In the genomic region with DNA sequence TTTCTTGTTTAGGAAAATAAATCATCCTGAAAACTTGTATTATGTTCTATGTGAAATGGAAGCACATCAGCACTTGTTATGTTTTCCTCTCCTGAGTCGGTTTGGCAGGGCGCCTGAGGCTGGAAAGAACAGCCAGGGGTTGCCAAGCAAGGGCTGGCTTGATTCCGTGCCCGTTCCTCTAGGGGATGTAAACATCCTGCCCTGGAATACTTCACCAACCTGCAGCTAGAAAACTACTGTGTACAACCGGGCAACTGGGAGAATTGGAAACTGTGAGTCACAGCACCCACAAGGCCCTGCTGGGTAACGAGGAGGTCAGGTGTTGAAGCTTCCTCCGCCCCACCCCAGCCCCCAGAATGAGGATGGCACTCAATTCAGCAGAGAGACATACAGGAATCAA, we compare ENCODE assay signal across 10 cellular contexts.
DNase-seq lines count a peak whose midpoint lies in the region; ATAC-seq, FAIRE-seq and TF ChIP-seq lines count a peak whose summit lies in the region.
"Had no signal": no experiment of that assay in that cellular context is flagged by ENCODE, and none has a peak within 500 bp of the region (broad histone marks: within the 10 kb centered on the region; RNA-seq: fewer than 3 reads in every experiment).

No MANE protein-coding gene starts in this region.

- H3K36me3 ChIP-seq in breast epithelium = no peaks in the 10 kb centered on the region
- H3K36me3 ChIP-seq in left lung = no peaks in the 10 kb centered on the region

- no peaks in the 10 kb centered on the region for H3K27me3 Mint-ChIP-seq in activated naive CD4-positive, alpha-beta T cell treated with anti-CD3 and anti-CD28 coated beads, Interleukin-2, amount 10 ng/mL, durations not matched to agents 7 days and 5 days
- H3K27me3 Mint-ChIP-seq: B cell had no signal

- no peak for TF ChIP-seq POLR2A in breast epithelium (IDR thresholded peaks at IDR 0.05)

- intact Hi-C loops in breast epithelium (cut with DNase I; ENCODE audit: low total_unique reads) = no loop called here
- intact Hi-C loops in left lung (cut with DNase I) = no loop called here

- H3K4me1 Mint-ChIP-seq in activated naive CD4-positive, alpha-beta T cell treated with anti-CD3 and anti-CD28 coated beads, Interleukin-2, amount 10 ng/mL, durations not matched to agents 7 days and 5 days = peaks cover 12% of the 10 kb centered on the region
- H3K4me1 Mint-ChIP-seq: B cell, memory B cell had no signal

- TF ChIP-seq CTCF in breast epithelium (IDR thresholded peaks at IDR 0.05) = no peak
- TF ChIP-seq CTCF in left lung (IDR thresholded peaks at IDR 0.05) = no peak
- no peak for TF ChIP-seq CTCF in GM10248 (IDR thresholded peaks at IDR 0.05; ENCODE audit: control extremely low read depth, extremely low read depth, low read depth, missing control alignments)

- peak overlapping the region in 1 of 3 donors; percentile 9 for H3K4me3 ChIP-seq in breast epithelium
- no peak overlapping the region for H3K4me3 ChIP-seq in left lung

- peak overlapping the region; percentile 4 for H3K27ac Mint-ChIP-seq in activated naive CD4-positive, alpha-beta T cell treated with anti-CD3 and anti-CD28 coated beads, Interleukin-2, amount 10 ng/mL, durations not matched to agents 7 days and 5 days
- H3K27ac Mint-ChIP-seq: B cell, memory B cell had no signal

- DNase-seq in activated naive CD4-positive, alpha-beta T cell treated with anti-CD3 and anti-CD28 coated beads, Interleukin-2, amount 10 ng/mL, durations not matched to agents 7 days and 5 days = no peak
- no peak for DNase-seq in activated naive CD4-positive, alpha-beta T cell treated with Interleukin-2 at 50 U/mL for 16 hours
- DNase-seq in breast epithelium (ENCODE audit: low spot score in 2 of 2) = peak; percentile 95 to 98
- DNase-seq in left lung = peak; percentile 85 to 88
- peak; percentile 70 for DNase-seq in urothelium cell line (ENCODE audit: low spot score)
- no peak for DNase-seq in GM10248 (ENCODE audit: extremely low spot score)
- DNase-seq in GM19238 (ENCODE audit: insufficient read length, low spot score) = no peak

- POLR2A ChIA-PET in GM10248 (lab: Yijun Ruan, JAX) = no interaction called here

- H3K27me3 ChIP-seq in breast epithelium (no peaks in the 10 kb centered on the region), left lung (no peaks in the 10 kb centered on the region)

- no peaks in the 10 kb centered on the region for H3K4me1 ChIP-seq in breast epithelium
- peaks cover 0 to 8% of the 10 kb centered on the region in 2 donors for H3K4me1 ChIP-seq in left lung

- CTCF ChIA-PET in activated naive CD4-positive, alpha-beta T cell treated with anti-CD3 and anti-CD28 coated beads, Interleukin-2, amount 10 ng/mL, durations not matched to agents 7 days and 5 days (lab: Charles Lee) = interaction anchor here (0.6 kb wide), 1 partner anchor 352 kb away, joined by 3 read pairs; no protein-coding TSS in a partner anchor
- CTCF ChIA-PET in GM10248 (lab: Yijun Ruan, JAX) = interaction anchor here (2.7 kb wide), 1 partner anchor 1107 kb away, joined by 8 read pairs; no protein-coding TSS in a partner anchor

- H3K27ac ChIP-seq in breast epithelium = peak overlapping the region; percentile 90 to 95
- peak overlapping the region in 1 of 2 donors; percentile 41 for H3K27ac ChIP-seq in left lung

- no peaks in the 10 kb centered on the region for H3K9me3 Mint-ChIP-seq in activated naive CD4-positive, alpha-beta T cell treated with anti-CD3 and anti-CD28 coated beads, Interleukin-2, amount 10 ng/mL, durations not matched to agents 7 days and 5 days
- H3K9me3 Mint-ChIP-seq: memory B cell had no signal

- no peak for FAIRE-seq in urothelium cell line (lab: Jason Lieb, UNC)

- no peak overlapping the region for H3K4me3 Mint-ChIP-seq in activated naive CD4-positive, alpha-beta T cell treated with anti-CD3 and anti-CD28 coated beads, Interleukin-2, amount 10 ng/mL, durations not matched to agents 7 days and 5 days
- H3K4me3 Mint-ChIP-seq: B cell, memory B cell had no signal

- no peaks in the 10 kb centered on the region for H3K9me3 ChIP-seq in breast epithelium
- no peaks in the 10 kb centered on the region for H3K9me3 ChIP-seq in left lung

- ATAC-seq in left lung = peak; percentile 95
- no peak for ATAC-seq in GM18867 (IDR thresholded peaks at IDR 0.05; ENCODE audit: unreplicated experiment)

- peaks cover 7% of the 10 kb centered on the region for H3K36me3 Mint-ChIP-seq in activated naive CD4-positive, alpha-beta T cell treated with anti-CD3 and anti-CD28 coated beads, Interleukin-2, amount 10 ng/mL, durations not matched to agents 7 days and 5 days
- H3K36me3 Mint-ChIP-seq: memory B cell had no signal

Comparison
In these comparisons a context has a peak if more than half of its experiments do, and no peak if none do; other contexts are left out.
1. DNase-seq: peak in breast epithelium (2 of 2), left lung (2 of 2) and urothelium cell line (single experiment); none in activated naive CD4-positive, alpha-beta T cell treated with anti-CD3 and anti-CD28 coated beads, Interleukin-2, amount 10 ng/mL, durations not matched to agents 7 days and 5 days (single experiment), activated naive CD4-positive, alpha-beta T cell treated with Interleukin-2 at 50 U/mL for 16 hours (single experiment), GM10248 (single experiment) and GM19238 (single experiment).